14 cellular contexts compared by ENCODE assay signal in genomic region chr11:72238492-72239295, GRCh38. TPM values are rescaled to one million over a fixed set of nuclear protein-coding genes. Genes with fewer than 3 reads are reported as not detected.
DNase-seq lines count a peak whose midpoint lies in the region; ATAC-seq and TF ChIP-seq lines count a peak whose summit lies in the region.
"Had no signal": no experiment of that assay in that cellular context is flagged by ENCODE, and none has a peak within 500 bp of the region (broad histone marks: within the 10 kb centered on the region; RNA-seq: fewer than 3 reads in every experiment).

No MANE protein-coding gene starts in this region.

- TF ChIP-seq POLR2A in suprapubic skin (IDR thresholded peaks at IDR 0.05): no peak

- H3K4me3 ChIP-seq in suprapubic skin: peak overlapping the region; percentile 50
- H3K4me3 ChIP-seq: SK-N-MC had no signal

- peak; percentile 54 for DNase-seq in activated CD8-positive, alpha-beta memory T cell treated with anti-CD3 and anti-CD28 coated beads for 24 hours
- no peak for DNase-seq in activated CD8-positive, alpha-beta memory T cell treated with anti-CD3 and anti-CD28 coated beads, Interleukin-2, amount 50 U/mL, for 4 hours
- no peak for DNase-seq in immature natural killer cell
- no peak for DNase-seq in suprapubic skin (ENCODE audit: low spot score in 2 of 2)
- no peak for DNase-seq in NK-92 treated with Interleukin-12 subunit alpha and Interleukin-12 subunit beta, amount 100 ng/mL, for 24 hours (lab: John Stamatoyannopoulos, UW)
- no peak for DNase-seq in activated T-cell treated with anti-CD3 and anti-CD28 coated beads, Interleukin-2, amount 50 U/mL, for 4 hours
- DNase-seq: GDM1, occipital lobe had no signal

- no peak for ATAC-seq in activated T-cell treated with anti-CD3 and anti-CD28 coated beads, Interleukin-2, amount 50 U/mL, for 4 hours
- no peak for ATAC-seq in HG03095 (IDR thresholded peaks at IDR 0.05; ENCODE audit: unreplicated experiment)

- H3K4me1 ChIP-seq in suprapubic skin: peaks cover 48% of the 10 kb centered on the region

- no peak for TF ChIP-seq EP300 in suprapubic skin (IDR thresholded peaks at IDR 0.05)

- H3K27ac Mint-ChIP-seq in immature natural killer cell: no peak overlapping the region
- H3K27ac Mint-ChIP-seq: activated CD4-positive, alpha-beta memory T cell treated with anti-CD3 and anti-CD28 coated beads for 36 hours had no signal

- H3K4me1 Mint-ChIP-seq in immature natural killer cell: peaks cover 21% of the 10 kb centered on the region in 2 donors
- peaks cover 24% of the 10 kb centered on the region for H3K4me1 Mint-ChIP-seq in activated T-cell treated with anti-CD3 and anti-CD28 coated beads, Interleukin-2, amount 50 U/mL, for 4 hours (ENCODE audit: low read depth)

- H3K36me3 ChIP-seq in suprapubic skin: peaks cover 42% of the 10 kb centered on the region

- H3K27me3 Mint-ChIP-seq in immature natural killer cell (ENCODE audit: low read depth in 3 of 3): peaks cover 14 to 25% (median 14%) of the 10 kb centered on the region in 3 donors
- H3K27me3 Mint-ChIP-seq in activated T-cell treated with anti-CD3 and anti-CD28 coated beads, Interleukin-2, amount 50 U/mL, for 4 hours (ENCODE audit: low read depth): peaks cover 41% of the 10 kb centered on the region

- WGBS in suprapubic skin: 69% methylated on average over 20 of the region's 26 CpGs

- no peaks in the 10 kb centered on the region for H3K9me3 ChIP-seq in suprapubic skin
- H3K9me3 ChIP-seq: thyroid gland had no signal

- peak overlapping the region in 3 of 5 donors; percentile 30 to 41 (median 40) for H3K4me3 Mint-ChIP-seq in immature natural killer cell
- H3K4me3 Mint-ChIP-seq in activated T-cell treated with anti-CD3 and anti-CD28 coated beads, Interleukin-2, amount 50 U/mL, for 4 hours: no peak overlapping the region
- H3K4me3 Mint-ChIP-seq: activated CD4-positive, alpha-beta memory T cell treated with anti-CD3 and anti-CD28 coated beads for 36 hours had no signal

- H3K36me3 Mint-ChIP-seq in immature natural killer cell: peaks cover 0 to 20% (median 3%) of the 10 kb centered on the region in 3 donors
- peaks cover 13% of the 10 kb centered on the region for H3K36me3 Mint-ChIP-seq in activated T-cell treated with anti-CD3 and anti-CD28 coated beads, Interleukin-2, amount 50 U/mL, for 4 hours (ENCODE audit: insufficient read depth)

- H3K27ac ChIP-seq in VCaP (no peak overlapping the region), suprapubic skin (no peak overlapping the region)
- H3K27ac ChIP-seq: SK-N-MC had no signal

- TF ChIP-seq CTCF in VCaP (conservative IDR thresholded peaks at IDR 0.05): 0 out of 2 replicates have a peak, but pooled peaks have one; percentile 6
- no peak for TF ChIP-seq CTCF in suprapubic skin (IDR thresholded peaks at IDR 0.05)

- H3K9me3 Mint-ChIP-seq in immature natural killer cell: peaks cover 0 to 2% (median 0%) of the 10 kb centered on the region in 6 donors
- H3K9me3 Mint-ChIP-seq in activated T-cell treated with anti-CD3 and anti-CD28 coated beads, Interleukin-2, amount 50 U/mL, for 4 hours: no peaks in the 10 kb centered on the region
- H3K9me3 Mint-ChIP-seq: activated CD4-positive, alpha-beta memory T cell treated with anti-CD3 and anti-CD28 coated beads for 36 hours had no signal

- peaks cover 34% of the 10 kb centered on the region for H3K27me3 ChIP-seq in suprapubic skin

RNA-seq across cellular contexts. Expression of gene PHOX2A, which starts 5.3 kb away (rescaled TPM):
- polyA plus RNA-seq in immature natural killer cell: not detected
- not detected for total RNA-seq in suprapubic skin
- total RNA-seq in activated T-cell treated with anti-CD3 and anti-CD28 coated beads, Interleukin-2, amount 50 U/mL, for 4 hours: not detected
- total RNA-seq: activated CD4-positive, alpha-beta memory T cell treated with anti-CD3 and anti-CD28 coated beads for 36 hours; NCI-H460; occipital lobe; thyroid gland had no signal

RNA-seq across cellular contexts. Expression of gene INPPL1, which starts 14.1 kb away (rescaled TPM):
- polyA plus RNA-seq in immature natural killer cell: 10 to 100 TPM in 1 of 3 donors, 1 to 10 TPM in 2; 3.5 to 13.8 (median 5.8) TPM
- 100 to 1,000 TPM in 1 of 4 donors, 10 to 100 TPM in 3; 31.0 to 102 (median 63.1) TPM for total RNA-seq in suprapubic skin
- 10 to 100 TPM; 69.5 to 90.2 (median 79.5) TPM for total RNA-seq in activated T-cell treated with anti-CD3 and anti-CD28 coated beads, Interleukin-2, amount 50 U/mL, for 4 hours

RNA-seq across cellular contexts. Expression of gene FOLR2, which starts 22.1 kb away (rescaled TPM):
- 1 to 10 TPM in 1 of 3 donors, not detected in 2; 1.2 TPM for polyA plus RNA-seq in immature natural killer cell
- total RNA-seq in suprapubic skin: 10 to 100 TPM in 1 of 4 donors, 1 to 10 TPM in 3; 3.1 to 10.1 (median 5.1) TPM
- not detected for total RNA-seq in activated T-cell treated with anti-CD3 and anti-CD28 coated beads, Interleukin-2, amount 50 U/mL, for 4 hours
- total RNA-seq: activated CD4-positive, alpha-beta memory T cell treated with anti-CD3 and anti-CD28 coated beads for 36 hours; NCI-H460 had no signal

RNA-seq across cellular contexts. Expression of gene FOLR1, which starts 46.8 kb away (rescaled TPM):
- polyA plus RNA-seq in immature natural killer cell: not detected
- total RNA-seq in suprapubic skin: 1 to 10 TPM in 3 of 4 donors, not detected in 1; 1.5 to 4.3 (median 4.3) TPM
- total RNA-seq in activated T-cell treated with anti-CD3 and anti-CD28 coated beads, Interleukin-2, amount 50 U/mL, for 4 hours: under 1 TPM in 2 of 3 donors, not detected in 1; 0.20 to 0.24 TPM
- total RNA-seq: activated CD4-positive, alpha-beta memory T cell treated with anti-CD3 and anti-CD28 coated beads for 36 hours; NCI-H460; occipital lobe had no signal
